Comparison of ENCODE assay signal across 23 cellular contexts in genomic region chr1:220038640-220039039, GRCh38. TPM values are rescaled to one million over a fixed set of nuclear protein-coding genes. Genes with fewer than 3 reads are reported as not detected.
A peak's percentile ranks its signal among the peaks of the same experiment; 100 is the strongest.
DNase-seq lines count a peak whose midpoint lies in the region; ATAC-seq and TF ChIP-seq lines count a peak whose summit lies in the region.
"Had no signal": no experiment of that assay in that cellular context is flagged by ENCODE, and none has a peak within 500 bp of the region (broad histone marks: within the 10 kb centered on the region; RNA-seq: fewer than 3 reads in every experiment).

No MANE protein-coding gene starts in this region.

- H3K4me1 ChIP-seq in GM23338 (ENCODE audit: insufficient read depth): no peaks in the 10 kb centered on the region
- peaks cover 1% of the 10 kb centered on the region for H3K4me1 ChIP-seq in osteoblast (ENCODE audit: insufficient read depth, low read length)
- H3K4me1 ChIP-seq: A549, right atrium auricular region had no signal

- H3K4me2 ChIP-seq in GM23338: no peak overlapping the region
- no peak overlapping the region for H3K4me2 ChIP-seq in osteoblast (ENCODE audit: insufficient read depth, low read length)
- H3K4me2 ChIP-seq: A549 had no signal

- H3F3A ChIP-seq in GM23338 (replicated peaks; ENCODE audit: low read depth): no peaks in the 10 kb centered on the region

- no peak overlapping the region for H3K4me3 Mint-ChIP-seq in activated CD4-positive, alpha-beta T cell treated with anti-CD3 and anti-CD28 coated beads, Interleukin-2, amount 10 ng/mL, durations not matched to agents 7 days and 5 days
- H3K4me3 Mint-ChIP-seq in GM23338: no peak overlapping the region
- no peak overlapping the region for H3K4me3 Mint-ChIP-seq in activated T-helper 2 cell treated with anti-CD3 and anti-CD28 coated beads, Interferon-gamma antibody, Interleukin-2, Interleukin-4, amounts not matched to agents 10 μg/mL and 5 μg/mL and 100 μg/mL, durations not matched to agents 14 hours and 24 hours and 36 hours (ENCODE audit: low read depth)

- CTCF ChIA-PET in activated CD4-positive, alpha-beta T cell treated with anti-CD3 and anti-CD28 coated beads, Interleukin-2, amount 10 ng/mL, durations not matched to agents 7 days and 5 days (lab: Charles Lee): interaction anchor here (0.7 kb wide), 1 partner anchor 39 kb away, joined by 3 read pairs; no protein-coding TSS in a partner anchor

- no peaks in the 10 kb centered on the region for H3K27me3 Mint-ChIP-seq in activated CD4-positive, alpha-beta T cell treated with anti-CD3 and anti-CD28 coated beads, Interleukin-2, amount 10 ng/mL, durations not matched to agents 7 days and 5 days
- H3K27me3 Mint-ChIP-seq in GM23338 (ENCODE audit: insufficient read depth, low read depth, poor library complexity): peaks cover 1% of the 10 kb centered on the region
- H3K27me3 Mint-ChIP-seq in activated T-helper 2 cell treated with anti-CD3 and anti-CD28 coated beads, Interferon-gamma antibody, Interleukin-2, Interleukin-4, amounts not matched to agents 10 μg/mL and 5 μg/mL and 100 μg/mL, durations not matched to agents 14 hours and 24 hours and 36 hours (ENCODE audit: low read depth): no peaks in the 10 kb centered on the region

- H4K20me1 ChIP-seq in GM23338 (replicated peaks; ENCODE audit: insufficient read depth): peaks cover 9% of the 10 kb centered on the region
- peaks cover 20% of the 10 kb centered on the region for H4K20me1 ChIP-seq in osteoblast (ENCODE audit: insufficient read depth, low read length)

- TF ChIP-seq CTCF in GM23338 (conservative IDR thresholded peaks at IDR 0.05; ENCODE audit: low read depth in 2 of 2): no peak
- no peak for TF ChIP-seq CTCF in osteoblast (IDR thresholded peaks at IDR 0.05; ENCODE audit: extremely low read depth, low read depth, low read length)

- no peaks in the 10 kb centered on the region for H3K9me3 Mint-ChIP-seq in activated CD4-positive, alpha-beta T cell treated with anti-CD3 and anti-CD28 coated beads, Interleukin-2, amount 10 ng/mL, durations not matched to agents 7 days and 5 days
- H3K9me3 Mint-ChIP-seq in GM23338: no peaks in the 10 kb centered on the region
- H3K9me3 Mint-ChIP-seq in activated T-helper 2 cell treated with anti-CD3 and anti-CD28 coated beads, Interferon-gamma antibody, Interleukin-2, Interleukin-4, amounts not matched to agents 10 μg/mL and 5 μg/mL and 100 μg/mL, durations not matched to agents 14 hours and 24 hours and 36 hours: no peaks in the 10 kb centered on the region

- H3K4me1 Mint-ChIP-seq in activated CD4-positive, alpha-beta T cell treated with anti-CD3 and anti-CD28 coated beads, Interleukin-2, amount 10 ng/mL, durations not matched to agents 7 days and 5 days: peaks cover 44% of the 10 kb centered on the region
- H3K4me1 Mint-ChIP-seq in GM23338: peaks cover 2% of the 10 kb centered on the region; the same call in 1 of the 3 replicates
- H3K4me1 Mint-ChIP-seq in activated T-helper 2 cell treated with anti-CD3 and anti-CD28 coated beads, Interferon-gamma antibody, Interleukin-2, Interleukin-4, amounts not matched to agents 10 μg/mL and 5 μg/mL and 100 μg/mL, durations not matched to agents 14 hours and 24 hours and 36 hours (ENCODE audit: low read depth): peaks cover 29% of the 10 kb centered on the region

- H3K4me3 ChIP-seq in GM23338: no peak overlapping the region
- no peak overlapping the region for H3K4me3 ChIP-seq in osteoblast (ENCODE audit: insufficient read depth, low read length)
- H3K4me3 ChIP-seq: A549, colonic mucosa, GM23248, right atrium auricular region, upper lobe of right lung had no signal

- H3K27me3 ChIP-seq in GM23338 (ENCODE audit: insufficient read depth) (no peaks in the 10 kb centered on the region), osteoblast (ENCODE audit: insufficient read depth, low read length) (no peaks in the 10 kb centered on the region)
- H3K27me3 ChIP-seq: BE2C, colonic mucosa, right atrium auricular region, upper lobe of right lung had no signal

- peak overlapping the region; percentile 69 for H3K27ac Mint-ChIP-seq in activated CD4-positive, alpha-beta T cell treated with anti-CD3 and anti-CD28 coated beads, Interleukin-2, amount 10 ng/mL, durations not matched to agents 7 days and 5 days
- H3K27ac Mint-ChIP-seq in GM23338: peak overlapping the region; percentile 70; the same call in 1 of the 2 replicates
- peak overlapping the region; percentile 63 for H3K27ac Mint-ChIP-seq in activated T-helper 2 cell treated with anti-CD3 and anti-CD28 coated beads, Interferon-gamma antibody, Interleukin-2, Interleukin-4, amounts not matched to agents 10 μg/mL and 5 μg/mL and 100 μg/mL, durations not matched to agents 14 hours and 24 hours and 36 hours

- no peak for ATAC-seq in GM23338
- ATAC-seq in GM19463 (IDR thresholded peaks at IDR 0.05; ENCODE audit: unreplicated experiment): no peak
- ATAC-seq: A549, upper lobe of right lung had no signal

- POLR2A ChIA-PET in activated CD4-positive, alpha-beta T cell treated with anti-CD3 and anti-CD28 coated beads, Interleukin-2, amount 10 ng/mL, durations not matched to agents 7 days and 5 days (lab: Charles Lee): no interaction called here

- no peaks in the 10 kb centered on the region for H3K9me2 ChIP-seq in GM23338 (ENCODE audit: insufficient read depth)

- H3K79me2 ChIP-seq in GM23338 (replicated peaks; ENCODE audit: insufficient read depth): peaks cover 93% of the 10 kb centered on the region
- peaks cover 90% of the 10 kb centered on the region for H3K79me2 ChIP-seq in osteoblast (ENCODE audit: insufficient read depth, low read length)

- peaks cover 10% of the 10 kb centered on the region; the same call in 1 of the 2 replicates for H3K36me3 ChIP-seq in GM23338 (ENCODE audit: insufficient read depth)
- peaks cover 19% of the 10 kb centered on the region for H3K36me3 ChIP-seq in osteoblast (ENCODE audit: insufficient read depth, low read length)

- H3K27ac ChIP-seq in GM23338 (ENCODE audit: low read depth): 0 out of 2 replicates have a peak overlapping the region, but pooled peaks have one; percentile 63
- no peak overlapping the region for H3K27ac ChIP-seq in osteoblast (ENCODE audit: low read depth, low read length)
- H3K27ac ChIP-seq: A549, colonic mucosa, GM23248, right atrium auricular region, upper lobe of right lung had no signal

- peaks cover 39% of the 10 kb centered on the region for H3K36me3 Mint-ChIP-seq in activated CD4-positive, alpha-beta T cell treated with anti-CD3 and anti-CD28 coated beads, Interleukin-2, amount 10 ng/mL, durations not matched to agents 7 days and 5 days (ENCODE audit: low read depth)
- peaks cover 48% of the 10 kb centered on the region for H3K36me3 Mint-ChIP-seq in GM23338 (ENCODE audit: low read depth)
- peaks cover 61% of the 10 kb centered on the region for H3K36me3 Mint-ChIP-seq in activated T-helper 2 cell treated with anti-CD3 and anti-CD28 coated beads, Interferon-gamma antibody, Interleukin-2, Interleukin-4, amounts not matched to agents 10 μg/mL and 5 μg/mL and 100 μg/mL, durations not matched to agents 14 hours and 24 hours and 36 hours (ENCODE audit: low read depth)

- intact Hi-C loops in activated T-helper 2 cell treated with anti-CD3 and anti-CD28 coated beads, Interferon-gamma antibody, Interleukin-2, Interleukin-4, amounts not matched to agents 10 μg/mL and 5 μg/mL and 100 μg/mL, durations not matched to agents 14 hours and 24 hours and 36 hours (cut with micrococcal nuclease): no loop called here

- H2AFZ ChIP-seq in GM23338 (no peak overlapping the region), osteoblast (ENCODE audit: low read length) (no peak overlapping the region)
- H2AFZ ChIP-seq: GM23248 had no signal

- DNase-seq in activated CD4-positive, alpha-beta T cell treated with anti-CD3 and anti-CD28 coated beads, Interleukin-2, amount 10 ng/mL, durations not matched to agents 7 days and 5 days: no peak
- DNase-seq in activated CD4-positive, alpha-beta T cell treated with anti-CD3 and anti-CD28 coated beads, Interleukin-2, amount 50 U/mL, for 1 hour: no peak
- no peak for DNase-seq in GM23338 (ENCODE audit: low spot score)
- no peak for DNase-seq in activated T-helper 2 cell treated with anti-CD3 and anti-CD28 coated beads, Interferon-gamma antibody, Interleukin-2, Interleukin-4, amounts not matched to agents 10 μg/mL and 5 μg/mL and 100 μg/mL, durations not matched to agents 14 hours and 24 hours and 36 hours (ENCODE audit: low spot score)
- DNase-seq in osteoblast (ENCODE audit: insufficient read length, low spot score, missing footprints): peak; percentile 43
- no peak for DNase-seq in SW 1271 (lab: John Stamatoyannopoulos, UW)
- no peak for DNase-seq in Kasumi-1 (lab: John Stamatoyannopoulos, UW)
- DNase-seq: BE2C; Caco-2; colonic mucosa; EL; GM23248; kidney; NCI-H1105; NCI-H2081; NCI-H446 treated with DMSO at 0.1 percent for 48 hours; occipital lobe; SHP77; stimulated activated CD4-positive, alpha-beta T cell treated with anti-CD3 and anti-CD28 coated beads, Interleukin-4, amount 100 ng/mL, for 4 hours; upper lobe of right lung had no signal

- H3K9me3 ChIP-seq in osteoblast (ENCODE audit: low read depth, low read length): no peaks in the 10 kb centered on the region
- H3K9me3 ChIP-seq: A549, BE2C, Caco-2, colonic mucosa, right atrium auricular region, upper lobe of right lung had no signal

RNA-seq across cellular contexts. Expression of gene EPRS1, which starts 7.7 kb away (rescaled TPM):
- 100 to 1,000 TPM; 112 to 135 TPM for total RNA-seq in activated CD4-positive, alpha-beta T cell treated with anti-CD3 and anti-CD28 coated beads, Interleukin-2, amount 10 ng/mL, durations not matched to agents 7 days and 5 days
- 115 and 133 TPM in 2 replicates for total RNA-seq in GM23338 (2014; rRNA removed; shearing (Covaris generic))
- 140 and 158 TPM in 2 replicates for polyA plus RNA-seq in GM23338 (2016; fragmentation: Nextera tagmentation; extraction: Ambion mirVana)
- 163 and 176 TPM in 2 replicates for total RNA-seq in activated T-helper 2 cell treated with anti-CD3 and anti-CD28 coated beads, Interferon-gamma antibody, Interleukin-2, Interleukin-4, amounts not matched to agents 10 μg/mL and 5 μg/mL and 100 μg/mL, durations not matched to agents 14 hours and 24 hours and 36 hours
- 203 and 218 TPM in 2 replicates for total RNA-seq in osteoblast

RNA-seq across cellular contexts. Expression of gene BPNT1, which starts 50.9 kb away (rescaled TPM):
- total RNA-seq in activated CD4-positive, alpha-beta T cell treated with anti-CD3 and anti-CD28 coated beads, Interleukin-2, amount 10 ng/mL, durations not matched to agents 7 days and 5 days: 10 to 100 TPM; 23.4 to 23.8 TPM
- total RNA-seq in GM23338 (2014; rRNA removed; shearing (Covaris generic)): 16.9 and 17.2 TPM in 2 replicates
- 8.9 and 9.6 TPM in 2 replicates for polyA plus RNA-seq in GM23338 (2016; fragmentation: Nextera tagmentation; extraction: Ambion mirVana)
- total RNA-seq in activated T-helper 2 cell treated with anti-CD3 and anti-CD28 coated beads, Interferon-gamma antibody, Interleukin-2, Interleukin-4, amounts not matched to agents 10 μg/mL and 5 μg/mL and 100 μg/mL, durations not matched to agents 14 hours and 24 hours and 36 hours: 29.8 and 30.6 TPM in 2 replicates
- total RNA-seq in osteoblast: 18.1 and 18.6 TPM in 2 replicates

RNA-seq across cellular contexts. Expression of gene IARS2, which starts 55.3 kb away (rescaled TPM):
- total RNA-seq in activated CD4-positive, alpha-beta T cell treated with anti-CD3 and anti-CD28 coated beads, Interleukin-2, amount 10 ng/mL, durations not matched to agents 7 days and 5 days: 10 to 100 TPM; 55.4 to 55.8 TPM
- 74.4 and 75.6 TPM in 2 replicates for total RNA-seq in GM23338 (2014; rRNA removed; shearing (Covaris generic))
- 29.7 and 33.3 TPM in 2 replicates for polyA plus RNA-seq in GM23338 (2016; fragmentation: Nextera tagmentation; extraction: Ambion mirVana)
- total RNA-seq in activated T-helper 2 cell treated with anti-CD3 and anti-CD28 coated beads, Interferon-gamma antibody, Interleukin-2, Interleukin-4, amounts not matched to agents 10 μg/mL and 5 μg/mL and 100 μg/mL, durations not matched to agents 14 hours and 24 hours and 36 hours: 87.8 and 89.1 TPM in 2 replicates
- 76.6 and 79.3 TPM in 2 replicates for total RNA-seq in osteoblast
